Comparison of ENCODE assay signal across 27 cellular contexts in the genomic region with DNA sequence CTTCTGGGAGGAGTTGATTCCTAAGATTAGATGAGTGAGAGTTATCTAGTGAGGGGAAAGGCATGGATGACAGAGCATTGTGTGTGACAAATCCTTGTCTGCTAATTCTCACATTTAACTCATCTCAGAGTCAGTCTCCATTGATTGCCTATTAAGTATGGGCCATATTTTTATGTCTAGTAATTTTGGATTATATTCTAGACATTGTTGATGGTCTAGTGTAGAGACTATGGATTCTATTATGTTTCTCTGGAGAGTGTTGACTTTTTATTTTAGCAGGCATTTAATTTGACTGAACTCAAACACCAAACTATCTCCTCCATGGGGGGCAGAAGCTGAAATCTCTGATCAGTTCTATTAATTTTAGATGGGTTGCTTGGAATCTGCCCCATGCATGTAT.
"Had no signal": no experiment of that assay in that cellular context is flagged by ENCODE, and none has a peak within 500 bp of the region (broad histone marks: within the 10 kb centered on the region; RNA-seq: fewer than 3 reads in every experiment).

No MANE protein-coding gene starts in this region.

- H3K27ac Mint-ChIP-seq: stimulated activated effector memory CD8-positive, alpha-beta T cell treated with anti-CD3 and anti-CD28 coated beads, Interleukin-12 subunit alpha, Interleukin-12 subunit beta, amount 100 ng/mL, for 72 hours; stimulated activated memory B cell treated with anti-CD40 and anti-IgM and Interleukin-4, amounts not matched to agents 10 μg/mL and 1 μg/mL and 100 μg/mL, for 72 hours; stimulated activated naive B cell treated with anti-CD40 and anti-IgM and Interleukin-4, amounts not matched to agents 10 μg/mL and 1 μg/mL and 100 μg/mL, for 72 hours; stimulated activated naive CD8-positive, alpha-beta T cell treated with anti-CD3 and anti-CD28 coated beads, Interleukin-15, amount 100 ng/mL, for 72 hours; stimulated activated naive CD8-positive, alpha-beta T cell treated with anti-CD3 and anti-CD28 coated beads, Interleukin-15, Interleukin-2, amounts not matched to agents 100 ng/mL and 50 ng/mL, for 24 hours; type B pancreatic cell had no signal

- H3K9me3 ChIP-seq: suprapubic skin, testis, thyroid gland, transverse colon, upper lobe of right lung, uterus, vagina had no signal

- H3K4me1 ChIP-seq: thyroid gland had no signal

- H3K4me3 Mint-ChIP-seq: stimulated activated effector memory CD8-positive, alpha-beta T cell treated with anti-CD3 and anti-CD28 coated beads, Interleukin-12 subunit alpha, Interleukin-12 subunit beta, amount 100 ng/mL, for 72 hours; stimulated activated memory B cell treated with anti-CD40 and anti-IgM and Interleukin-4, amounts not matched to agents 10 μg/mL and 1 μg/mL and 100 μg/mL, for 72 hours; stimulated activated naive B cell treated with anti-CD40 and anti-IgM and Interleukin-4, amounts not matched to agents 10 μg/mL and 1 μg/mL and 100 μg/mL, for 72 hours; stimulated activated naive CD8-positive, alpha-beta T cell treated with anti-CD3 and anti-CD28 coated beads, Interleukin-15, amount 100 ng/mL, for 72 hours; stimulated activated naive CD8-positive, alpha-beta T cell treated with anti-CD3 and anti-CD28 coated beads, Interleukin-15, Interleukin-2, amounts not matched to agents 100 ng/mL and 50 ng/mL, for 24 hours; type B pancreatic cell had no signal

- H3K27ac ChIP-seq: stomach, suprapubic skin, testis, thyroid gland, tibial nerve, upper lobe of left lung, upper lobe of right lung, uterus, vagina had no signal

- H3K4me3 ChIP-seq: stomach, suprapubic skin, testis, thoracic aorta, thyroid gland, tibial artery, tibial nerve, transverse colon, upper lobe of left lung, upper lobe of right lung, uterus, vagina had no signal

- H3K27me3 ChIP-seq: stomach, suprapubic skin, testis, thyroid gland, tibial artery, tibial nerve, transverse colon, upper lobe of left lung, upper lobe of right lung, uterus, vagina had no signal

- ATAC-seq: stimulated activated effector memory CD8-positive, alpha-beta T cell treated with anti-CD3 and anti-CD28 coated beads, Interleukin-12 subunit alpha, Interleukin-12 subunit beta, amount 100 ng/mL, for 72 hours; stimulated activated memory B cell treated with anti-CD40 and anti-IgM and Interleukin-4, amounts not matched to agents 10 μg/mL and 1 μg/mL and 100 μg/mL, for 72 hours; stimulated activated naive B cell treated with anti-CD40 and anti-IgM and Interleukin-4, amounts not matched to agents 10 μg/mL and 1 μg/mL and 100 μg/mL, for 72 hours; stimulated activated naive CD8-positive, alpha-beta T cell treated with anti-CD3 and anti-CD28 coated beads, Interleukin-15, amount 100 ng/mL, for 72 hours; stimulated activated naive CD8-positive, alpha-beta T cell treated with anti-CD3 and anti-CD28 coated beads, Interleukin-15, Interleukin-2, amounts not matched to agents 100 U/mL and 50 U/mL, for 24 hours; upper lobe of right lung had no signal

- H3K36me3 ChIP-seq: stomach, suprapubic skin, thoracic aorta, thyroid gland, tibial nerve, transverse colon, upper lobe of left lung, upper lobe of right lung, uterus, vagina had no signal

- H3K36me3 Mint-ChIP-seq: stimulated activated effector memory CD8-positive, alpha-beta T cell treated with anti-CD3 and anti-CD28 coated beads, Interleukin-12 subunit alpha, Interleukin-12 subunit beta, amount 100 ng/mL, for 72 hours; stimulated activated memory B cell treated with anti-CD40 and anti-IgM and Interleukin-4, amounts not matched to agents 10 μg/mL and 1 μg/mL and 100 μg/mL, for 72 hours; stimulated activated naive B cell treated with anti-CD40 and anti-IgM and Interleukin-4, amounts not matched to agents 10 μg/mL and 1 μg/mL and 100 μg/mL, for 72 hours had no signal

- H3K4me1 Mint-ChIP-seq: stimulated activated effector memory CD8-positive, alpha-beta T cell treated with anti-CD3 and anti-CD28 coated beads, Interleukin-12 subunit alpha, Interleukin-12 subunit beta, amount 100 ng/mL, for 72 hours; stimulated activated memory B cell treated with anti-CD40 and anti-IgM and Interleukin-4, amounts not matched to agents 10 μg/mL and 1 μg/mL and 100 μg/mL, for 72 hours; stimulated activated naive B cell treated with anti-CD40 and anti-IgM and Interleukin-4, amounts not matched to agents 10 μg/mL and 1 μg/mL and 100 μg/mL, for 72 hours; stimulated activated naive CD8-positive, alpha-beta T cell treated with anti-CD3 and anti-CD28 coated beads, Interleukin-15, amount 100 ng/mL, for 72 hours had no signal

- DNase-seq: stimulated activated CD4-positive, alpha-beta T cell treated with anti-CD3 and anti-CD28 coated beads, Interleukin-2, amount 100 ng/mL, for 48 hours; stimulated activated CD4-positive, alpha-beta T cell treated with anti-CD3 and anti-CD28 coated beads, Interleukin-4, amount 100 ng/mL, for 1 hour; stimulated activated CD4-positive, alpha-beta T cell treated with anti-CD3 and anti-CD28 coated beads, Interleukin-4, amount 100 ng/mL, for 24 hours; stimulated activated CD4-positive, alpha-beta T cell treated with anti-CD3 and anti-CD28 coated beads, Interleukin-4, amount 100 ng/mL, for 4 hours; stimulated activated CD8-positive, alpha-beta memory T cell treated with anti-CD3 and anti-CD28 coated beads, Interleukin-4, amount 100 ng/mL, for 48 hours; stimulated activated naive B cell treated with anti-CD40 and anti-IgM and Interleukin-4, amounts not matched to agents 10 μg/mL and 1 μg/mL and 100 μg/mL, for 72 hours; stimulated activated naive CD4-positive, alpha-beta T cell; stimulated activated naive CD4-positive, alpha-beta T cell treated with Interleukin-2 at 50 U/mL for 16 hours; stimulated activated naive CD8-positive, alpha-beta T cell treated with anti-CD3 and anti-CD28 coated beads, Interleukin-15, amount 100 ng/mL, for 72 hours; stimulated activated naive CD8-positive, alpha-beta T cell treated with anti-CD3 and anti-CD28 coated beads, Interleukin-15, Interleukin-2, amounts not matched to agents 100 U/mL and 50 U/mL, for 24 hours; stomach; substantia nigra; testis; thyroid gland; tibial artery; transverse colon; upper lobe of left lung; upper lobe of right lung; uterus had no signal
